8 cellular contexts compared by ENCODE assay signal in the genomic region with DNA sequence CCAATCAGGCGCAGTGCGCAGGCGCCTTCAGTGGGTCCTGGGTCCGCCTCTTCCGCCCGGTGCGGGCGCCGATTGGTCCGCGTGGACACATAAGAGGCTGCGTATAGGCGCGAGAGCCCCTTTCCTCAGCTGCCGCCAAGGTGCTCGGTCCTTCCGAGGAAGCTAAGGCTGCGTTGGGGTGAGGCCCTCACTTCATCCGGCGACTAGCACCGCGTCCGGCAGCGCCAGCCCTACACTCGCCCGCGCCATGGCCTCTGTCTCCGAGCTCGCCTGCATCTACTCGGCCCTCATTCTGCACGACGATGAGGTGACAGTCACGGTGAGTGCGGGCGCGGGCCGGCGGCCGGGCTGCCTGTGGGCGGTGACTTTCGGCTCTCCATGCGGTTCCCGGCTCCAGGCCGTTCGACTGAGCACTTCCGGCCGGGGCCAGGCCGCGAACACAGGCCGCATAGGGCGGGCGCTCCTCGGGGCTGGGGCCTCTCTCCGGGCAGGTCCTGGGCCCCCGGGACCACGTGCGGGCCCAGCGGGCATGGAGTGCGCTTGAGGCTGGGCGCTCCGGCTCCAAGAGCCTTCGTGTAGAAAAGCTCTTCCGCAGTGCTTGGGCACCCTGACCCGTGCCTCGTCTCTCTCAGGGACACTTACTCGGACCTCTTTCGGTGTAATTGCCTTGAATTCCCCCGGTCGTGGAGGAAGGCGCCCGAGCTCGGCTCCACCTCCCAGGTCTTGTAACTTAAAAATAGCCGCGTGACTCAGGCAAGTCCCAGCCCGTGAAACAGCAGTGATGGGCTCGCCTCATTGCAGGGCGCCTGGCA. TPM values are rescaled to one million over a fixed set of nuclear protein-coding genes. Genes with fewer than 3 reads are reported as not detected.
A peak's percentile ranks its signal among the peaks of the same experiment; 100 is the strongest.
DNase-seq lines count a peak whose midpoint lies in the region; ATAC-seq and TF ChIP-seq lines count a peak whose summit lies in the region.

Gene RPLP1, plus strand, starts transcription at position 117 of the 812 bp plus-strand sequence. Its CDS starts 131 bp downstream, at position 248.

- BruUV-seq in PC-3 (replicated peaks; lab: Mats Ljungman, UMichigan): no TSS peak

- peak; percentile 96 for DNase-seq in DMS 273 (lab: John Stamatoyannopoulos, UW; ENCODE audit: unreplicated experiment)
- peak; percentile 90 for DNase-seq in HuH-7.5 (ENCODE audit: low spot score)
- DNase-seq in PC-3: peak; percentile 96
- DNase-seq in activated T-cell treated with anti-CD3 and anti-CD28 coated beads, Interleukin-2, amount 50 U/mL, for 24 hours: peak; percentile 96
- peak; percentile 96 to 98 for DNase-seq in erythroblast (lab: John Stamatoyannopoulos, UW)
- DNase-seq in stimulated activated CD8-positive, alpha-beta memory T cell treated with anti-CD3 and anti-CD28 coated beads, Interleukin-7, amount 100 ng/mL, for 1 hour (ENCODE audit: low read depth in 2 of 2): peak; percentile 89

- H2AFZ ChIP-seq in PC-3 (ENCODE audit: low read length): peak within 1 kb of the TSS; percentile 80

- no peaks in the 10 kb centered on the region for H3K9me3 Mint-ChIP-seq in activated T-cell treated with anti-CD3 and anti-CD28 coated beads, Interleukin-2, amount 50 U/mL, for 24 hours

- peaks cover 43% of the 10 kb centered on the region for H3K79me2 ChIP-seq in PC-3 (ENCODE audit: low read length)

- H3K4me3 Mint-ChIP-seq in activated T-cell treated with anti-CD3 and anti-CD28 coated beads, Interleukin-2, amount 50 U/mL, for 24 hours: peak within 1 kb of the TSS; percentile 95

- H3F3A ChIP-seq in PC-3 (ENCODE audit: low read length, unreplicated experiment): peaks cover 7% of the 10 kb centered on the region

- H3K9ac ChIP-seq in PC-3 (ENCODE audit: low read length) (peak within 1 kb of the TSS; percentile 96), mucosa of stomach (ENCODE audit: low read length) (peak within 1 kb of the TSS; percentile 81)

- H3K4me1 ChIP-seq in PC-3 (ENCODE audit: insufficient read depth, low read length) (peaks cover 17% of the 10 kb centered on the region), mucosa of stomach (ENCODE audit: control insufficient read depth, insufficient read depth, low read length) (peaks cover 17% of the 10 kb centered on the region)

- H3K36me3 Mint-ChIP-seq in activated T-cell treated with anti-CD3 and anti-CD28 coated beads, Interleukin-2, amount 50 U/mL, for 24 hours (ENCODE audit: low read depth): peaks cover 66% of the 10 kb centered on the region

- H3K9me3 ChIP-seq in PC-3 (ENCODE audit: low read length): no peaks in the 10 kb centered on the region
- H3K9me3 ChIP-seq in mucosa of stomach (ENCODE audit: control insufficient read depth, low read length): no peaks in the 10 kb centered on the region

- CTCF ChIA-PET in PC-3 (lab: Charles Lee): interaction anchor here (0.6 kb wide), 1 partner anchor 10 kb away, joined by 3 read pairs; no protein-coding TSS in a partner anchor

- H3K27ac Mint-ChIP-seq in activated T-cell treated with anti-CD3 and anti-CD28 coated beads, Interleukin-2, amount 50 U/mL, for 24 hours: peak within 1 kb of the TSS; percentile 98

- peaks cover 33% of the 10 kb centered on the region for H3K4me1 Mint-ChIP-seq in activated T-cell treated with anti-CD3 and anti-CD28 coated beads, Interleukin-2, amount 50 U/mL, for 24 hours (ENCODE audit: low read depth)

- H3K36me3 ChIP-seq in PC-3 (ENCODE audit: low read depth, low read length): peaks cover 43% of the 10 kb centered on the region
- no peaks in the 10 kb centered on the region for H3K36me3 ChIP-seq in mucosa of stomach (ENCODE audit: control insufficient read depth, insufficient read depth, low read length)

- no peaks in the 10 kb centered on the region for H3K27me3 ChIP-seq in PC-3 (ENCODE audit: low read length)
- H3K27me3 ChIP-seq in mucosa of stomach (ENCODE audit: control insufficient read depth, insufficient read depth, low read length): no peaks in the 10 kb centered on the region

- H3K4me2 ChIP-seq in PC-3 (ENCODE audit: low read length): peak within 1 kb of the TSS; percentile 97

- intact Hi-C loops in PC-3 (cut with micrococcal nuclease): no loop called here

- H3K27ac ChIP-seq in PC-3 (ENCODE audit: low read length): peak within 1 kb of the TSS; percentile 29

- no peak for TF ChIP-seq CTCF in PC-3 (conservative IDR thresholded peaks at IDR 0.05; ENCODE audit: low read depth, low read length)

- H3K9me2 ChIP-seq in PC-3 (replicated peaks; ENCODE audit: low read length): no peaks in the 10 kb centered on the region

- H4K20me1 ChIP-seq in PC-3 (ENCODE audit: low read length): peaks cover 45% of the 10 kb centered on the region

- TF ChIP-seq POLR2A in erythroblast (IDR thresholded peaks at IDR 0.05; ENCODE audit: low read length): peak; percentile 99

- H3K27me3 Mint-ChIP-seq in activated T-cell treated with anti-CD3 and anti-CD28 coated beads, Interleukin-2, amount 50 U/mL, for 24 hours: no peaks in the 10 kb centered on the region

- POLR2A ChIA-PET in PC-3 (lab: Charles Lee; ENCODE audit: unreplicated experiment): interaction anchor here (1.0 to 1.4 kb wide), 2 partner anchors 10 to 42 kb away, joined by 4 to 12 read pairs; no protein-coding TSS in a partner anchor

- H3K4me3 ChIP-seq in PC-3 (ENCODE audit: low read length) (peak within 1 kb of the TSS; percentile 99), mucosa of stomach (ENCODE audit: low read length) (peak within 1 kb of the TSS; percentile 84)

- ATAC-seq in GM21526 (IDR thresholded peaks at IDR 0.05; ENCODE audit: low FRiP score, unreplicated experiment) (peak; percentile 75), PC-3 (peak; percentile 89)

RNA-seq across cellular contexts. Expression of gene RPLP1, which starts in this region (rescaled TPM):
- 216 and 253 TPM in 2 replicates for total RNA-seq in PC-3 (2014; rRNA removed)

Comparison
In these comparisons a context has a peak if more than half of its experiments do, and no peak if none do; other contexts are left out.
1. Peak in every context shown above with its lines: DNase-seq, ATAC-seq, H3K4me3 ChIP-seq and H3K27ac ChIP-seq.